14 cellular contexts compared by ENCODE assay signal in the genomic region with DNA sequence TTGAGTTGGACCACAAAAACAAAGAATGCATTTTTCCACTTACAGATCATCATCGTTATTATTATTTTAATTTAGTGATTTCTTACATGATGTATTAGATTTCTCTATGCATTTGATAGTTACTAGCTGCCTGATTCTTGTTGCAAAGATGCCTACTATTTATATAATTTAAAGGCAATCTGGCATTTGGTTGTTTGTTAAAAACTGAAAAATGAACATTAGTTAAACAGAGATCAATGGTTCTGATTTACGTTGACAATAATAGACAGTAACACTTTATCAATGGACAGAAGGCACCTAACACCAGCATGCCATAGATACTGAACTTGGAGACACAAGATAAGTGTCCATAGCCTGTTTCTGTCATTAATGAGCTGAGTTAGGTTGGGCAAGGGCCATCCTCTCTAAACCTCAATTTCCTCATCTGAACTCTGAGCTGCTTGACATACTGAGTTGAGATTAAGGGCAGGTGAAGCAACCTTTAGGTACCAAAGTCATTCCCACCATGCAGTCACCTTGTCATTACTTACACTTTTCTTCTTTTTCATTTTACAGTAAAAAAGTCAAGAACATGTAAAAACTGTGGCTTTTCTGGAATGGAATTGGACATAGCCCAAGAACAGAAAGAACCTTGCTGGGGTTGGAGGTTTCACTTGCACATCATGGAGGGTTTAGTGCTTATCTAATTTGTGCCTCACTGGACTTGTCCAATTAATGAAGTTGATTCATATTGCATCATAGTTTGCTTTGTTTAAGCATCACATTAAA. TPM values are rescaled to one million over a fixed set of nuclear protein-coding genes. Genes with fewer than 3 reads are reported as not detected.
DNase-seq lines count a peak whose midpoint lies in the region; ATAC-seq and TF ChIP-seq lines count a peak whose summit lies in the region.
"Had no signal": no experiment of that assay in that cellular context is flagged by ENCODE, and none has a peak within 500 bp of the region (broad histone marks: within the 10 kb centered on the region; RNA-seq: fewer than 3 reads in every experiment).

No MANE protein-coding gene starts in this region.

- peaks cover 7% of the 10 kb centered on the region for H3K36me3 Mint-ChIP-seq in stimulated activated naive CD8-positive, alpha-beta T cell treated with anti-CD3 and anti-CD28 coated beads, Interleukin-15, Interleukin-2, amounts not matched to agents 100 ng/mL and 50 ng/mL, for 24 hours (ENCODE audit: low read depth)
- no peaks in the 10 kb centered on the region for H3K36me3 Mint-ChIP-seq in WTC11
- no peaks in the 10 kb centered on the region for H3K36me3 Mint-ChIP-seq in activated CD8-positive, alpha-beta T cell treated with anti-CD3 and anti-CD28 coated beads, Interleukin-2, amount 10 ng/mL, durations not matched to agents 7 days and 5 days (ENCODE audit: low read depth)

- peaks cover 23% of the 10 kb centered on the region for H3K27me3 Mint-ChIP-seq in stimulated activated naive CD8-positive, alpha-beta T cell treated with anti-CD3 and anti-CD28 coated beads, Interleukin-15, Interleukin-2, amounts not matched to agents 100 ng/mL and 50 ng/mL, for 24 hours
- peaks cover 16% of the 10 kb centered on the region for H3K27me3 Mint-ChIP-seq in stimulated activated naive CD8-positive, alpha-beta T cell treated with anti-CD3 and anti-CD28 coated beads, Interleukin-15, amount 100 ng/mL, for 72 hours
- H3K27me3 Mint-ChIP-seq in WTC11 (ENCODE audit: low read depth): no peaks in the 10 kb centered on the region; the same call in 1 of the 2 replicates
- H3K27me3 Mint-ChIP-seq in activated CD8-positive, alpha-beta T cell treated with anti-CD3 and anti-CD28 coated beads, Interleukin-2, amount 10 ng/mL, durations not matched to agents 7 days and 5 days (ENCODE audit: low read depth): peaks cover 2% of the 10 kb centered on the region

- H3K4me3 ChIP-seq in fibroblast of pulmonary artery (replicated peaks; ENCODE audit: low read depth, low read length): peak overlapping the region; percentile 65
- H3K4me3 ChIP-seq: dorsolateral prefrontal cortex had no signal

- H3K4me1 Mint-ChIP-seq in stimulated activated naive CD8-positive, alpha-beta T cell treated with anti-CD3 and anti-CD28 coated beads, Interleukin-15, Interleukin-2, amounts not matched to agents 100 ng/mL and 50 ng/mL, for 24 hours (ENCODE audit: low read depth): peaks cover 53% of the 10 kb centered on the region
- peaks cover 29% of the 10 kb centered on the region for H3K4me1 Mint-ChIP-seq in stimulated activated naive CD8-positive, alpha-beta T cell treated with anti-CD3 and anti-CD28 coated beads, Interleukin-15, amount 100 ng/mL, for 72 hours
- H3K4me1 Mint-ChIP-seq in WTC11: peaks cover 29% of the 10 kb centered on the region
- no peaks in the 10 kb centered on the region for H3K4me1 Mint-ChIP-seq in activated CD8-positive, alpha-beta T cell treated with anti-CD3 and anti-CD28 coated beads, Interleukin-2, amount 10 ng/mL, durations not matched to agents 7 days and 5 days (ENCODE audit: low read depth)

- TF ChIP-seq CTCF in WTC11 (IDR thresholded peaks at IDR 0.05) (no peak), fibroblast of pulmonary artery (IDR thresholded peaks at IDR 0.05; ENCODE audit: low read length, missing control alignments) (no peak)

- CTCF ChIA-PET in WTC11 (lab: Charles Lee): no interaction called here
- CTCF ChIA-PET in activated CD8-positive, alpha-beta T cell treated with anti-CD3 and anti-CD28 coated beads, Interleukin-2, amount 10 ng/mL, durations not matched to agents 7 days and 5 days (lab: Charles Lee): no interaction called here

- H3K27ac Mint-ChIP-seq in stimulated activated naive CD8-positive, alpha-beta T cell treated with anti-CD3 and anti-CD28 coated beads, Interleukin-15, Interleukin-2, amounts not matched to agents 100 ng/mL and 50 ng/mL, for 24 hours: peak overlapping the region; percentile 71
- no peak overlapping the region for H3K27ac Mint-ChIP-seq in stimulated activated naive CD8-positive, alpha-beta T cell treated with anti-CD3 and anti-CD28 coated beads, Interleukin-15, amount 100 ng/mL, for 72 hours
- H3K27ac Mint-ChIP-seq in WTC11: no peak overlapping the region
- H3K27ac Mint-ChIP-seq in activated CD8-positive, alpha-beta T cell treated with anti-CD3 and anti-CD28 coated beads, Interleukin-2, amount 10 ng/mL, durations not matched to agents 7 days and 5 days: no peak overlapping the region

- POLR2A ChIA-PET in WTC11 (lab: Charles Lee): no interaction called here
- POLR2A ChIA-PET in activated CD8-positive, alpha-beta T cell treated with anti-CD3 and anti-CD28 coated beads, Interleukin-2, amount 10 ng/mL, durations not matched to agents 7 days and 5 days (lab: Charles Lee): no interaction called here

- DNase-seq in stimulated activated naive CD8-positive, alpha-beta T cell treated with anti-CD3 and anti-CD28 coated beads, Interleukin-15, amount 100 ng/mL, for 72 hours: no peak
- DNase-seq in WTC11 (ENCODE audit: low spot score) (no peak), fibroblast of pulmonary artery (ENCODE audit: low read depth) (peak; percentile 72), dermis blood vessel endothelial cell (no peak)
- no peak for DNase-seq in stimulated activated CD4-positive, alpha-beta T cell treated with anti-CD3 and anti-CD28 coated beads, Interleukin-2, amount 100 ng/mL, for 24 hours
- DNase-seq in activated CD8-positive, alpha-beta T cell treated with anti-CD3 and anti-CD28 coated beads, Interleukin-2, amount 10 ng/mL, durations not matched to agents 7 days and 5 days: no peak
- DNase-seq: DMS153, dorsolateral prefrontal cortex, foreskin melanocyte, NCI-H524 treated with DMSO at 0.1 percent for 48 hours, SHP77 had no signal

- no peak for ATAC-seq in stimulated activated naive CD8-positive, alpha-beta T cell treated with anti-CD3 and anti-CD28 coated beads, Interleukin-15, amount 100 ng/mL, for 72 hours
- ATAC-seq in WTC11: no peak
- ATAC-seq in HG03457 (IDR thresholded peaks at IDR 0.05; ENCODE audit: unreplicated experiment): no peak
- ATAC-seq in activated CD8-positive, alpha-beta T cell treated with anti-CD3 and anti-CD28 coated beads, Interleukin-2, amount 10 ng/mL, durations not matched to agents 7 days and 5 days: no peak

- H3K9me3 Mint-ChIP-seq in stimulated activated naive CD8-positive, alpha-beta T cell treated with anti-CD3 and anti-CD28 coated beads, Interleukin-15, Interleukin-2, amounts not matched to agents 100 ng/mL and 50 ng/mL, for 24 hours: peaks cover 11% of the 10 kb centered on the region
- H3K9me3 Mint-ChIP-seq in stimulated activated naive CD8-positive, alpha-beta T cell treated with anti-CD3 and anti-CD28 coated beads, Interleukin-15, amount 100 ng/mL, for 72 hours: peaks cover 5 to 10% of the 10 kb centered on the region in 2 donors
- H3K9me3 Mint-ChIP-seq in WTC11: peaks cover 11% of the 10 kb centered on the region
- H3K9me3 Mint-ChIP-seq in activated CD8-positive, alpha-beta T cell treated with anti-CD3 and anti-CD28 coated beads, Interleukin-2, amount 10 ng/mL, durations not matched to agents 7 days and 5 days (ENCODE audit: insufficient read depth): no peaks in the 10 kb centered on the region

- peak overlapping the region; percentile 19 for H3K4me3 Mint-ChIP-seq in stimulated activated naive CD8-positive, alpha-beta T cell treated with anti-CD3 and anti-CD28 coated beads, Interleukin-15, Interleukin-2, amounts not matched to agents 100 ng/mL and 50 ng/mL, for 24 hours
- H3K4me3 Mint-ChIP-seq in stimulated activated naive CD8-positive, alpha-beta T cell treated with anti-CD3 and anti-CD28 coated beads, Interleukin-15, amount 100 ng/mL, for 72 hours: peak overlapping the region in 1 of 2 donors; percentile 36
- no peak overlapping the region for H3K4me3 Mint-ChIP-seq in WTC11
- no peak overlapping the region for H3K4me3 Mint-ChIP-seq in activated CD8-positive, alpha-beta T cell treated with anti-CD3 and anti-CD28 coated beads, Interleukin-2, amount 10 ng/mL, durations not matched to agents 7 days and 5 days

TF ChIP-seq in WTC11, 78 proteins besides CTCF, POLR2A, EP300 and RAD21 (continues in another document):
- TF ChIP-seq CREM (CRISPR knock-in tag; IDR thresholded peaks at IDR 0.05): no peak
- TF ChIP-seq ZNF138 (CRISPR knock-in tag; conservative IDR thresholded peaks at IDR 0.05): no peak
- TF ChIP-seq, protein P1, sequence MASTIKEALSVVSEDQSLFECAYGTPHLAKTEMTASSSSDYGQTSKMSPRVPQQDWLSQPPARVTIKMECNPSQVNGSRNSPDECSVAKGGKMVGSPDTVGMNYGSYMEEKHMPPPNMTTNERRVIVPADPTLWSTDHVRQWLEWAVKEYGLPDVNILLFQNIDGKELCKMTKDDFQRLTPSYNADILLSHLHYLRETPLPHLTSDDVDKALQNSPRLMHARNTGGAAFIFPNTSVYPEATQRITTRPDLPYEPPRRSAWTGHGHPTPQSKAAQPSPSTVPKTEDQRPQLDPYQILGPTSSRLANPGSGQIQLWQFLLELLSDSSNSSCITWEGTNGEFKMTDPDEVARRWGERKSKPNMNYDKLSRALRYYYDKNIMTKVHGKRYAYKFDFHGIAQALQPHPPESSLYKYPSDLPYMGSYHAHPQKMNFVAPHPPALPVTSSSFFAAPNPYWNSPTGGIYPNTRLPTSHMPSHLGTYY (CRISPR knock-in tag; IDR thresholded peaks at IDR 0.05): no peak
- TF ChIP-seq GTF2I (CRISPR knock-in tag; conservative IDR thresholded peaks at IDR 0.05): no peak
- TF ChIP-seq GABPB1 (CRISPR knock-in tag; IDR thresholded peaks at IDR 0.05): peak; percentile 65
- no peak for TF ChIP-seq ATF6 (CRISPR knock-in tag; IDR thresholded peaks at IDR 0.05)

RNA-seq across cellular contexts. Expression of gene CCL20, which starts 3.0 kb away (rescaled TPM):
- total RNA-seq in WTC11 (2021): not detected in 3 replicates
- 0.65 and 1.0 TPM in 2 replicates for total RNA-seq in dermis blood vessel endothelial cell
- total RNA-seq in activated CD8-positive, alpha-beta T cell treated with anti-CD3 and anti-CD28 coated beads, Interleukin-2, amount 10 ng/mL, durations not matched to agents 7 days and 5 days: not detected

RNA-seq across cellular contexts. Expression of gene DAW1, which starts 54.7 kb away (rescaled TPM):
- total RNA-seq in WTC11 (2021) (0.48 to 0.69 TPM (median 0.61 TPM) in 3 replicates), dermis blood vessel endothelial cell (0.51 TPM in 1 of 2 replicates, not detected in the other)
- not detected for total RNA-seq in activated CD8-positive, alpha-beta T cell treated with anti-CD3 and anti-CD28 coated beads, Interleukin-2, amount 10 ng/mL, durations not matched to agents 7 days and 5 days
- total RNA-seq: ureter had no signal
